In the genomic region with DNA sequence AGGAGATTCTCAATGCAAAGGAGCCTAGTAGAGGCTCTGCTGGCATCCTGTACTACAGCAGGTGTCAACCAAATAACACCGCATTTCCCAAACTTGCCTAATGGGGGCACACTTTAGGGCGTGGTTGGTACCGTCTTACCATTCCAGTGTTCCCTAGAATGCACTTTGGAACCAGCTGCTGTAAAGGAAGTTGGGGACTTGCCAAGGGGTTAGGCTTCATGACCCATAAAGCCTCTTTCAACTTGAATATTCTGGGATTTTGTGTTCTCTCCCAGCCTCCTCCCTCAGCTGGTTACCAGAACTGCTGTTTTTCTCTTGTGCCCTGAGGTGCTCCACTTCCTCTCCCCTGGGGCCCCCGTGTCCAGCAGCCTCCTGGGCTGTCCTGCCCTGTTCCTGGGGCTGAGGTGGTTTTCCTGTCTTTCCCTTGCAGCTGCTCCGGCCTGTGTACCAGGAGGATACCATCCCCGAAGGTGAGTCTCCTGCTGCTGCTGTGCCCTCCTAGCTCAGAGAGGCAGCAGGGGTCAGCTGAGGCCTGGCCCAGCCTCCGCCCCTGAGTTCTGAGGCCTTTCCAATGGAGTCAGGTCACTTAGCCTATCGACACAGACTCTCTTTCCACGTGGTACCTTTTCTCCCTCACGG, we compare ENCODE assay signal across 13 cellular contexts. TPM values are rescaled to one million over a fixed set of nuclear protein-coding genes. Genes with fewer than 3 reads are reported as not detected.
DNase-seq lines count a peak whose midpoint lies in the region; ATAC-seq, FAIRE-seq and TF ChIP-seq lines count a peak whose summit lies in the region.
"Had no signal": no experiment of that assay in that cellular context is flagged by ENCODE, and none has a peak within 500 bp of the region (broad histone marks: within the 10 kb centered on the region; RNA-seq: fewer than 3 reads in every experiment).

No MANE protein-coding gene starts in this region.

- H3K9me3 ChIP-seq in small intestine (ENCODE audit: control insufficient read depth, low read depth) = no peaks in the 10 kb centered on the region
- H3K9me3 ChIP-seq: lower lobe of right lung had no signal

- peak overlapping the region; percentile 85 to 92 for H3K27ac ChIP-seq in small intestine (ENCODE audit: low read depth in 1 of 2, low read length in 1 of 2)
- H3K27ac ChIP-seq: lower lobe of right lung had no signal

- no peaks in the 10 kb centered on the region for H3K27me3 ChIP-seq in small intestine (ENCODE audit: control insufficient read depth in 2 of 2, insufficient read depth in 2 of 2, low read length in 2 of 2)

- 14 to 54% (median 33%) methylated on average over 10 of the region's 10 CpGs for WGBS in small intestine, 3 donors

- DNase-seq in activated effector memory CD4-positive, alpha-beta T cell treated with anti-CD3 and anti-CD28 coated beads, Interleukin-2, amount 50 U/mL, for 16 hours = peak; percentile 62
- DNase-seq in activated effector memory CD4-positive, alpha-beta T cell treated with Interleukin-2 at 50 U/mL for 16 hours = no peak
- peak; percentile 32 for DNase-seq in M059J (ENCODE audit: low read depth)
- DNase-seq in small intestine = peak; percentile 96
- DNase-seq in D721Med (ENCODE audit: insufficient read length, low spot score) = no peak
- DNase-seq in NCI-H2227 (lab: John Stamatoyannopoulos, UW; ENCODE audit: unreplicated experiment) = no peak
- DNase-seq: caudate nucleus; CD4-positive, alpha-beta T cell; lower lobe of right lung; NCI-H510A treated with DMSO at 0.1 percent for 48 hours; stimulated activated CD4-positive, alpha-beta T cell treated with anti-CD3 and anti-CD28 coated beads, Interleukin-4, amount 100 ng/mL, for 24 hours had no signal

- no peak for TF ChIP-seq CTCF in D721Med (IDR thresholded peaks at IDR 0.05; ENCODE audit: insufficient read depth, missing control alignments)

- no peaks in the 10 kb centered on the region for H3K36me3 ChIP-seq in small intestine (ENCODE audit: control insufficient read depth in 2 of 2, insufficient read depth in 2 of 2, low read length in 2 of 2)

- ATAC-seq in esophagus mucosa (peak; percentile 44), HG03342 (IDR thresholded peaks at IDR 0.05; ENCODE audit: unreplicated experiment) (no peak)
- ATAC-seq: lower lobe of right lung had no signal

- peaks cover 2 to 16% of the 10 kb centered on the region in 2 donors for H3K4me1 ChIP-seq in small intestine (ENCODE audit: control insufficient read depth in 2 of 2, insufficient read depth in 1 of 2, low read depth in 1 of 2, low read length in 1 of 2)

- peak overlapping the region in 1 of 2 donors; percentile 8 for H3K4me3 ChIP-seq in small intestine (ENCODE audit: low read depth in 1 of 2, low read length in 2 of 2)
- H3K4me3 ChIP-seq: lower lobe of right lung had no signal

- FAIRE-seq in small intestine (lab: Jason Lieb, UNC) = no peak
- no peak for FAIRE-seq in D721Med (lab: Jason Lieb, UNC)

RNA-seq across cellular contexts. Expression of a gene that starts 44.7 kb away (rescaled TPM):
- total RNA-seq in M059J (2014; rRNA removed; shearing (Covaris generic)) = 84.9 and 137 TPM in 2 replicates
- 22.8 TPM for total RNA-seq in esophagus mucosa
- 10 to 100 TPM; 23.0 to 37.0 (median 27.6) TPM for polyA plus RNA-seq in small intestine

Comparison
In these comparisons a context has a peak if more than half of its experiments do, and no peak if none do; other contexts are left out.
1. DNase-seq: peak in activated effector memory CD4-positive, alpha-beta T cell treated with anti-CD3 and anti-CD28 coated beads, Interleukin-2, amount 50 U/mL, for 16 hours (single experiment), M059J (single experiment) and small intestine (single experiment); none in activated effector memory CD4-positive, alpha-beta T cell treated with Interleukin-2 at 50 U/mL for 16 hours (single experiment), D721Med (single experiment) and NCI-H2227 (single experiment).